ENCODE assay signal across 18 cellular contexts in the genomic region with DNA sequence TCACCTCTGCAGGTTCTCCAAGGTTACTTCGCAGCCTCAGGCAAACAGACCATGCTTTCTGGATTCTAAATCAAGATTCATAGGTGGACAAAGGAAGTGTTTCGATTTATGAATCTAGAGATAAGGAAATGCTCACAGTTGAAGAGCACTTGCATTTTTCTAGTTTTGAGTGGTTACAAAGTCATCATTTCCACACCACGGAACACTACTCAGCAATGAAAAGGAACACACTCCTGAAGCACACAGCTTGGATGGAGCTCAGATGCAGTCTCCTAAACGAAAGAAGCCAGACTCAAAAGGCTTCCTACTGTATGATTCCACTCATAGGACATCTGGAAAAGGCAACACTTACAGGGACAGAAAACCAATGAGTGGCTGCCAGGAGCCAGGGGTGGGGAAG.
"Had no signal": no experiment of that assay in that cellular context is flagged by ENCODE, and none has a peak within 500 bp of the region (broad histone marks: within the 10 kb centered on the region; RNA-seq: fewer than 3 reads in every experiment).

No MANE protein-coding gene starts in this region.

- H3K9me3 ChIP-seq: colonic mucosa, gastroesophageal sphincter had no signal

- FAIRE-seq: endothelial cell of umbilical vein had no signal

- H3K36me3 ChIP-seq: colonic mucosa, gastroesophageal sphincter, sigmoid colon had no signal

- H3K27ac ChIP-seq: colonic mucosa, dorsolateral prefrontal cortex, gastroesophageal sphincter, sigmoid colon had no signal

- H3K4me3 ChIP-seq: colonic mucosa, dorsolateral prefrontal cortex, gastroesophageal sphincter, sigmoid colon, smooth muscle cell had no signal

- H3K27me3 ChIP-seq: colonic mucosa, gastroesophageal sphincter, sigmoid colon had no signal

- ATAC-seq: activated naive CD4-positive, alpha-beta T cell treated with anti-CD3 and anti-CD28 coated beads, Interleukin-2, amount 50 U/mL, for 72 hours; effector memory CD8-positive, alpha-beta T cell; esophagus mucosa; gastroesophageal sphincter had no signal

- DNase-seq: activated gamma-delta T cell treated with Interleukin-2 at 50 U/mL for 16 hours; activated T-cell treated with anti-CD3 and anti-CD28 coated beads, Interleukin-2, amount 50 U/mL, for 1 hour; aorta; colonic mucosa; dorsolateral prefrontal cortex; effector memory CD8-positive, alpha-beta T cell; head of caudate nucleus; hypothalamus; naive B cell; posterior cingulate gyrus; sigmoid colon; stimulated activated CD4-positive, alpha-beta T cell treated with anti-CD3 and anti-CD28 coated beads, Interleukin-4, amount 100 ng/mL, for 1 hour; stimulated activated naive CD4-positive, alpha-beta T cell treated with Interleukin-2 at 50 U/mL for 16 hours had no signal

- H3K4me2 ChIP-seq: smooth muscle cell had no signal
